19 cellular contexts compared by ENCODE assay signal in the genomic region with DNA sequence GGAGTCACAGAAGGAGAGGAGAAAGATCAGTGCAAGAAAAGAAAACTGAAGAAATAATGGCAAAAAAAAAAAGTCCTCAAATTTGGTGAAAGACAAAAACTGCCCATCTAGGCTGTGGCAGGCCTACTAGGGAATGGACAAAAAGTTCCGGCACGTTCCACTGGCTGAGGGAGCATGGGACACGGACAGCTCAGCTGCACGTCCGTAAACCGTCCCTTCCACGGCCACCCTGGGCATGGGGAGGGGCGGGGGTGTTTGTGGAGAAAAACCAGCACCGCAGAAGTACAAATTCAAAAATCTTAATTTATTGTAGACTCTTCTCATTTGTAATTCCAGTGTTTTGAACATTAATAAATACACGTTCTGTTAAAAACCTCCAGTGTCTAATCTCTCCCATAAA. TPM values are rescaled to one million over a fixed set of nuclear protein-coding genes. Genes with fewer than 3 reads are reported as not detected.
A peak's percentile ranks its signal among the peaks of the same experiment; 100 is the strongest.
DNase-seq lines count a peak whose midpoint lies in the region; ATAC-seq, FAIRE-seq and TF ChIP-seq lines count a peak whose summit lies in the region.
"Had no signal": no experiment of that assay in that cellular context is flagged by ENCODE, and none has a peak within 500 bp of the region (broad histone marks: within the 10 kb centered on the region; RNA-seq: fewer than 3 reads in every experiment).

No MANE protein-coding gene starts in this region.

- peaks cover 33% of the 10 kb centered on the region for H3K36me3 Mint-ChIP-seq in brain

- FAIRE-seq in HepG2 (lab: Jason Lieb, UNC): no peak
- FAIRE-seq: A549, D721Med, GM12892, HTR-8/SVneo had no signal

- H3K4me1 ChIP-seq in right lobe of liver: peaks cover 0 to 19% (median 6%) of the 10 kb centered on the region in 4 donors
- H3K4me1 ChIP-seq in HepG2 (ENCODE audit: insufficient read depth, low read length): peaks cover 23% of the 10 kb centered on the region
- no peaks in the 10 kb centered on the region for H3K4me1 ChIP-seq in lower lobe of right lung
- H3K4me1 ChIP-seq: A549 had no signal

- WGBS in right lobe of liver (ENCODE audit: insufficient coverage, low coverage, low lambda C conversion rate, missing lambda C conversion rate): 93% methylated on average over 7 of the region's 10 CpGs
- WGBS in HepG2 (ENCODE audit: low lambda C conversion rate): 98% methylated on average over 10 of the region's 10 CpGs

- H3K36me3 ChIP-seq in right lobe of liver (peaks cover 0 to 14% (median 0%) of the 10 kb centered on the region in 4 donors), HepG2 (replicated peaks in 1 of 2; ENCODE audit: control insufficient read depth in 1 of 2, insufficient read depth in 2 of 2, low read length in 2 of 2) (peaks cover 4 to 12% of the 10 kb centered on the region in 2 experiments; a peak in 3 of 5 replicates), lower lobe of right lung (peaks cover 65% of the 10 kb centered on the region)

- TF ChIP-seq EP300 in HepG2 (IDR thresholded peaks at IDR 0.05; ENCODE audit: low read depth in 2 of 2, low read length in 2 of 2) (no peak), HepG2 (CRISPR knock-in tag; IDR thresholded peaks at IDR 0.05; ENCODE audit: borderline replicate concordance) (no peak)

- H3K9me3 ChIP-seq in right lobe of liver (no peaks in the 10 kb centered on the region), HepG2 (ENCODE audit: low read length) (no peaks in the 10 kb centered on the region), lower lobe of right lung (no peaks in the 10 kb centered on the region)
- H3K9me3 ChIP-seq: A549, BE2C had no signal

- H3K79me2 ChIP-seq in HepG2 (ENCODE audit: insufficient read depth, low read length): no peaks in the 10 kb centered on the region

- H3K4me3 ChIP-seq in right lobe of liver (no peak overlapping the region), HepG2 (replicated peaks in 1 of 3; ENCODE audit: insufficient read depth in 1 of 3, low read depth in 2 of 3, low read length in 3 of 3) (no peak overlapping the region), lower lobe of right lung (no peak overlapping the region)
- H3K4me3 ChIP-seq: A549, GM23338 had no signal

- ATAC-seq in right lobe of liver: no peak
- no peak for ATAC-seq in HepG2
- ATAC-seq in lower lobe of right lung: no peak
- ATAC-seq in HG02938 (IDR thresholded peaks at IDR 0.05; ENCODE audit: unreplicated experiment): no peak
- ATAC-seq: A549, GM23338 had no signal

- POLR2A ChIA-PET in HepG2 (lab: Yijun Ruan, JAX): interaction anchor here (2.6 kb wide), 1 partner anchor 17 kb away, joined by 12 read pairs; no protein-coding TSS in a partner anchor

- H3K27ac ChIP-seq in right lobe of liver (no peak overlapping the region), HepG2 (ENCODE audit: extremely low read length, insufficient read depth, low read length) (no peak overlapping the region), lower lobe of right lung (no peak overlapping the region)
- H3K27ac ChIP-seq: A549, C4-2B had no signal

- no peak overlapping the region for H3K4me3 Mint-ChIP-seq in brain
- H3K4me3 Mint-ChIP-seq: CD4-positive, alpha-beta memory T cell; GM23338 had no signal

- no peak for TF ChIP-seq POLR2A in right lobe of liver (IDR thresholded peaks at IDR 0.05)
- no peak for TF ChIP-seq POLR2A in HepG2 (IDR thresholded peaks at IDR 0.05; ENCODE audit: insufficient read depth in 1 of 2, low read depth in 2 of 2, low read length in 2 of 2)

- H3K9me3 Mint-ChIP-seq in brain: peaks cover 0 to 7% (median 4%) of the 10 kb centered on the region in 5 experiments

- no peaks in the 10 kb centered on the region for H4K20me1 ChIP-seq in HepG2 (ENCODE audit: insufficient read depth, low read length)

- no peaks in the 10 kb centered on the region for H3K27me3 Mint-ChIP-seq in brain

- H3K27me3 ChIP-seq in right lobe of liver (no peaks in the 10 kb centered on the region), HepG2 (ENCODE audit: control insufficient read depth in 1 of 2, insufficient read depth in 2 of 2, low read length in 2 of 2) (no peaks in the 10 kb centered on the region), lower lobe of right lung (ENCODE audit: low read depth) (peaks cover 4% of the 10 kb centered on the region)
- H3K27me3 ChIP-seq: BE2C had no signal

- DNase-seq in right lobe of liver (peak in 2 of 3 donors; percentile 28 to 40), HepG2 (ENCODE audit: low spot score) (no peak), lower lobe of right lung (peak; percentile 30), superior temporal gyrus (ENCODE audit: extremely low spot score) (no peak), NCI-H1105 (lab: John Stamatoyannopoulos, UW) (no peak)
- DNase-seq: BE2C; CD4-positive, alpha-beta memory T cell; DMS153; DND-41; GDM1; H7 had no signal

- no TSS peak for BruUV-seq in HepG2 (replicated peaks; lab: Mats Ljungman, UMichigan)

- in situ Hi-C loops in HepG2 (cut with HindIII; ENCODE audit: extremely low pct_ligation_motif_present, low pct_unique_long_range_greater_than_20kb): no loop called here

- peak overlapping the region in 3 of 5 experiments; percentile 66 to 94 (median 84) for H3K27ac Mint-ChIP-seq in brain
- H3K27ac Mint-ChIP-seq: GM23338 had no signal

- TF ChIP-seq CTCF in right lobe of liver (IDR thresholded peaks at IDR 0.05): no peak
- TF ChIP-seq CTCF in HepG2 (CRISPR knock-in tag; IDR thresholded peaks at IDR 0.05): no peak
- TF ChIP-seq CTCF in brain (conservative IDR thresholded peaks at IDR 0.05): no peak
- TF ChIP-seq CTCF in lower lobe of right lung (IDR thresholded peaks at IDR 0.05): no peak

- H3K4me2 ChIP-seq in HepG2 (ENCODE audit: low read depth, low read length): no peak overlapping the region
- H3K4me2 ChIP-seq: A549, GM23338 had no signal

- no peak for TF ChIP-seq RAD21 in HepG2 (CRISPR knock-in tag; IDR thresholded peaks at IDR 0.05)

- intact Hi-C loops in right lobe of liver (cut with DNase I) (no loop called here), HepG2 (cut with micrococcal nuclease; ENCODE audit: unreplicated experiment) (no loop called here), lower lobe of right lung (cut with DNase I) (loop anchor here (10.0 kb wide), 1 partner anchor 184 kb away; no protein-coding TSS in a partner anchor)

- H2AFZ ChIP-seq in HepG2 (ENCODE audit: low read length): no peak overlapping the region
- H2AFZ ChIP-seq: GM23338 had no signal

- no peak overlapping the region for H3K9ac ChIP-seq in HepG2 (ENCODE audit: insufficient read depth, low read depth, low read length)

- CTCF ChIA-PET in HepG2 (lab: Yijun Ruan, JAX; ENCODE audit: low intra/inter-chr PET ratio, low total read pairs): no interaction called here

- peaks cover 13% of the 10 kb centered on the region for H3K4me1 Mint-ChIP-seq in brain
- H3K4me1 Mint-ChIP-seq: GM23338 had no signal

TF ChIP-seq in HepG2, 621 proteins besides CTCF, POLR2A, EP300 and RAD21 (continues in another document):
- TF ChIP-seq RORA (CRISPR knock-in tag; IDR thresholded peaks at IDR 0.05) (no peak), FOXJ3 (CRISPR knock-in tag; IDR thresholded peaks at IDR 0.05; ENCODE audit: borderline replicate concordance) (no peak)
- TF ChIP-seq, protein P1, sequence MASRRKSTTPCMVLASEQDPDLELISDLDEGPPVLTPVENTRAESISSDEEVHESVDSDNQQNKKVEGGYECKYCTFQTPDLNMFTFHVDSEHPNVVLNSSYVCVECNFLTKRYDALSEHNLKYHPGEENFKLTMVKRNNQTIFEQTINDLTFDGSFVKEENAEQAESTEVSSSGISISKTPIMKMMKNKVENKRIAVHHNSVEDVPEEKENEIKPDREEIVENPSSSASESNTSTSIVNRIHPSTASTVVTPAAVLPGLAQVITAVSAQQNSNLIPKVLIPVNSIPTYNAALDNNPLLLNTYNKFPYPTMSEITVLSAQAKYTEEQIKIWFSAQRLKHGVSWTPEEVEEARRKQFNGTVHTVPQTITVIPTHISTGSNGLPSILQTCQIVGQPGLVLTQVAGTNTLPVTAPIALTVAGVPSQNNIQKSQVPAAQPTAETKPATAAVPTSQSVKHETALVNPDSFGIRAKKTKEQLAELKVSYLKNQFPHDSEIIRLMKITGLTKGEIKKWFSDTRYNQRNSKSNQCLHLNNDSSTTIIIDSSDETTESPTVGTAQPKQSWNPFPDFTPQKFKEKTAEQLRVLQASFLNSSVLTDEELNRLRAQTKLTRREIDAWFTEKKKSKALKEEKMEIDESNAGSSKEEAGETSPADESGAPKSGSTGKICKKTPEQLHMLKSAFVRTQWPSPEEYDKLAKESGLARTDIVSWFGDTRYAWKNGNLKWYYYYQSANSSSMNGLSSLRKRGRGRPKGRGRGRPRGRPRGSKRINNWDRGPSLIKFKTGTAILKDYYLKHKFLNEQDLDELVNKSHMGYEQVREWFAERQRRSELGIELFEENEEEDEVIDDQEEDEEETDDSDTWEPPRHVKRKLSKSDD (CRISPR knock-in tag; IDR thresholded peaks at IDR 0.05; ENCODE audit: low read depth): no peak

RNA-seq across cellular contexts. Expression of gene TRMU, which starts 25.4 kb away (rescaled TPM):
- total RNA-seq in right lobe of liver (10 to 100 TPM; 17.2 to 24.2 (median 19.9) TPM), HepG2 (2016; rRNA removed; fragmentation: Illumina TruSeq; extraction: Trizol) (47.7 and 50.2 TPM in 2 replicates), lower lobe of right lung (33.5 TPM)
- 18.2 and 23.3 TPM in 2 replicates for total RNA-seq in HepG2 (2016; cell fraction: cytosol; rRNA removed; fragmentation: Illumina TruSeq; extraction: Trizol; ENCODE audit: low read depth)
- total RNA-seq in HepG2 (2016; cell fraction: insoluble cytoplasmic fraction; rRNA removed; fragmentation: Illumina TruSeq; extraction: Trizol): 47.8 and 51.9 TPM in 2 replicates
- 29.1 and 30.8 TPM in 2 replicates for total RNA-seq in HepG2 (2016; cell fraction: membrane; rRNA removed; fragmentation: Illumina TruSeq; extraction: Trizol)
- 60.2 and 64.2 TPM in 2 replicates for total RNA-seq in HepG2 (2016; cell fraction: nucleus; rRNA removed; fragmentation: Illumina TruSeq; extraction: Trizol)
- polyA plus RNA-seq in HepG2 (2011; rRNA removed) (31.0 and 32.1 TPM in 2 replicates), brain (ENCODE audit: insufficient read depth, low read depth, low replicate concordance) (28.2 TPM)
- polyA plus RNA-seq in HepG2 (2011; cell fraction: cytosol; rRNA removed): 19.1 and 26.5 TPM in 2 replicates
- polyA plus RNA-seq in HepG2 (2011; cell fraction: nucleus; rRNA removed): 132 and 159 TPM in 2 replicates
- 26.7 and 28.6 TPM in 2 replicates for polyA plus RNA-seq in HepG2 (2012)
- polyA plus RNA-seq in HepG2 (2016; cell fraction: cytosol; fragmentation: Illumina TruSeq; extraction: Trizol; ENCODE audit: low read depth): 8.9 and 10.9 TPM in 2 replicates
- 51.8 and 58.5 TPM in 2 replicates for polyA plus RNA-seq in HepG2 (2016; cell fraction: insoluble cytoplasmic fraction; fragmentation: Illumina TruSeq; extraction: Trizol; ENCODE audit: low read depth)
- polyA plus RNA-seq in HepG2 (2016; cell fraction: membrane; fragmentation: Illumina TruSeq; extraction: Trizol; ENCODE audit: low read depth): 20.5 and 21.0 TPM in 2 replicates
- polyA plus RNA-seq in HepG2 (2016; cell fraction: nucleus; fragmentation: Illumina TruSeq; extraction: Trizol; ENCODE audit: insufficient read depth, low read depth): 126 and 127 TPM in 2 replicates
- 36.9 and 68.5 TPM in 2 replicates for polyA minus RNA-seq in HepG2 (2011; rRNA and poly(A)+ RNA removed; ENCODE audit: low replicate concordance)
- polyA minus RNA-seq in HepG2 (2011; cell fraction: cytosol; rRNA and poly(A)+ RNA removed): 9.8 and 12.0 TPM in 2 replicates
- 105 and 171 TPM in 2 replicates for polyA minus RNA-seq in HepG2 (2011; cell fraction: nucleus; rRNA and poly(A)+ RNA removed)

Comparison
In these comparisons a context has a peak if more than half of its experiments do, and no peak if none do; other contexts are left out.
1. DNase-seq: peak in right lobe of liver (2 of 3) and lower lobe of right lung (single experiment); none in HepG2 (single experiment), superior temporal gyrus (single experiment) and NCI-H1105 (single experiment).